12 cellular contexts compared by ENCODE assay signal in genomic region chr15:71329041-71329440, GRCh38.
DNase-seq lines count a peak whose midpoint lies in the region; ATAC-seq, FAIRE-seq and TF ChIP-seq lines count a peak whose summit lies in the region.
"Had no signal": no experiment of that assay in that cellular context is flagged by ENCODE, and none has a peak within 500 bp of the region (broad histone marks: within the 10 kb centered on the region; RNA-seq: fewer than 3 reads in every experiment).

No MANE protein-coding gene starts in this region.

- TF ChIP-seq RAD21 in HCT116 (IDR thresholded peaks at IDR 0.05; ENCODE audit: low read depth) = no peak

- POLR2A ChIA-PET in HCT116 (lab: Charles Lee) = no interaction called here

- BruUV-seq in HCT116 (replicated peaks; lab: Mats Ljungman, UMichigan) = no TSS peak

- no peaks in the 10 kb centered on the region for H3K79me2 ChIP-seq in HCT116 (ENCODE audit: insufficient read depth, low read length)

- H3K4me2 ChIP-seq in HCT116 (ENCODE audit: low read length) = peak overlapping the region; percentile 43

- TF ChIP-seq POLR2A in HCT116 (IDR thresholded peaks at IDR 0.05; ENCODE audit: borderline replicate concordance, extremely low read depth, insufficient read depth, insufficient read length) (no peak), gastrocnemius medialis (IDR thresholded peaks at IDR 0.05) (no peak)

- TF ChIP-seq CTCF in HCT116 (IDR thresholded peaks at IDR 0.05 in 2 of 3, conservative IDR thresholded peaks at IDR 0.05 in 1 of 3; ENCODE audit: borderline replicate concordance in 1 of 3, insufficient read depth in 1 of 3, low read depth in 2 of 3, low read length in 2 of 3) (no peak), kidney (IDR thresholded peaks at IDR 0.05; ENCODE audit: borderline replicate concordance, extremely low read depth, insufficient read depth) (no peak), gastrocnemius medialis (IDR thresholded peaks at IDR 0.05 in 4 of 5, conservative IDR thresholded peaks at IDR 0.05 in 1 of 5) (no peak)

- H3K4me1 ChIP-seq in HCT116 (ENCODE audit: control insufficient read depth in 1 of 2, insufficient read depth in 2 of 2, low read length in 2 of 2) = peaks cover 19 to 32% of the 10 kb centered on the region in 2 experiments
- H3K4me1 ChIP-seq in kidney (ENCODE audit: control insufficient read depth in 1 of 2, insufficient read depth in 1 of 2, low read depth in 1 of 2, low read length in 2 of 2) = peaks cover 12 to 38% of the 10 kb centered on the region in 2 donors
- H3K4me1 ChIP-seq in gastrocnemius medialis = peaks cover 18 to 31% of the 10 kb centered on the region in 2 donors

- no peaks in the 10 kb centered on the region for H3K9me2 ChIP-seq in HCT116 (ENCODE audit: insufficient read depth)

- H3K27ac ChIP-seq in HCT116 (ENCODE audit: low read depth, low read length) = no peak overlapping the region
- H3K27ac ChIP-seq in kidney (ENCODE audit: low read depth in 2 of 2, low read length in 2 of 2) = peak overlapping the region; percentile 72 to 90
- H3K27ac ChIP-seq in gastrocnemius medialis = peak overlapping the region; percentile 67 to 83 (median 74)

- H3K9ac ChIP-seq in HCT116 (ENCODE audit: low read length) (no peak overlapping the region), kidney (ENCODE audit: low read length in 2 of 2) (peak overlapping the region in 1 of 2 donors; percentile 20)

- FAIRE-seq in kidney (lab: Jason Lieb, UNC) = no peak

- intact Hi-C loops in HCT116 (cut with micrococcal nuclease) = no loop called here
- intact Hi-C loops in kidney (cut with DNase I) = no loop called here
- intact Hi-C loops in gastrocnemius medialis (cut with DNase I; ENCODE audit: low total_unique reads) = loop anchor here (2.0 to 5.0 kb wide), 4 partner anchors 52 to 214 kb away; partner anchors contain the start of gene THSD4

- H3K27me3 ChIP-seq in HCT116 (ENCODE audit: insufficient read depth, low read length) (no peaks in the 10 kb centered on the region), gastrocnemius medialis (no peaks in the 10 kb centered on the region)

- H3K4me3 ChIP-seq in HCT116 (replicated peaks in 1 of 2; ENCODE audit: low read depth in 1 of 2, low read length in 2 of 2) (no peak overlapping the region), kidney (ENCODE audit: low read length in 2 of 2) (no peak overlapping the region), gastrocnemius medialis (no peak overlapping the region)

- CTCF ChIA-PET in HCT116 (lab: Charles Lee) = no interaction called here

- H3K36me3 ChIP-seq in HCT116 (ENCODE audit: control insufficient read depth in 1 of 2, insufficient read depth in 2 of 2, low read length in 2 of 2) = no peaks in the 10 kb centered on the region
- no peaks in the 10 kb centered on the region for H3K36me3 ChIP-seq in kidney (ENCODE audit: control insufficient read depth in 1 of 2, insufficient read depth in 2 of 2, low read length in 2 of 2)
- H3K36me3 ChIP-seq in gastrocnemius medialis = no peaks in the 10 kb centered on the region

- H2AFZ ChIP-seq in HCT116 (ENCODE audit: low read depth, low read length, poor library complexity, severe bottlenecking) = no peak overlapping the region

- H3K9me3 ChIP-seq in HCT116 (ENCODE audit: control insufficient read depth in 1 of 2, insufficient read depth in 1 of 2, low read depth in 1 of 2, low read length in 2 of 2) (no peaks in the 10 kb centered on the region), kidney (ENCODE audit: control insufficient read depth in 1 of 2, low read length in 2 of 2) (no peaks in the 10 kb centered on the region), gastrocnemius medialis (no peaks in the 10 kb centered on the region)

- no peaks in the 10 kb centered on the region for H4K20me1 ChIP-seq in HCT116 (ENCODE audit: insufficient read depth)

- RAD21 ChIA-PET in HCT116 (lab: Charles Lee; ENCODE audit: low non-redundant PET in 1 of 2, low total read pairs in 2 of 2, uncharacterized antibody in 2 of 2, unreplicated experiment in 2 of 2) = no interaction called here

- ATAC-seq in HCT116 (peak; percentile 37; the same call in 1 of the 2 replicates), gastrocnemius medialis (peak; percentile 34 to 38)
- ATAC-seq: T-cell had no signal

- in situ Hi-C loops in gastrocnemius medialis (cut with MboI; ENCODE audit: low sequenced_read_pairs in 4 of 4) = loop anchor here in 1 of 4 donors (25.0 kb wide), 1 partner anchor 217 kb away; the partner anchor contains the start of gene THSD4

- DNase-seq in HCT116 (ENCODE audit: low read depth, low spot score) (no peak), dermis blood vessel endothelial cell (peak; percentile 7), kidney (peak; percentile 91), gastrocnemius medialis (no peak), occipital lobe (lab: John Stamatoyannopoulos, UW) (no peak), NCI-H1694 (lab: John Stamatoyannopoulos, UW) (no peak), NCI-H446 treated with DMSO at 0.1 percent for 48 hours (lab: John Stamatoyannopoulos, UW) (no peak), DMS 273 treated with DMSO at 0.1 percent for 48 hours (lab: John Stamatoyannopoulos, UW) (no peak)
- DNase-seq: activated CD4-positive, alpha-beta T cell treated with anti-CD3 and anti-CD28 coated beads, Interleukin-2, amount 10 ng/mL, durations not matched to agents 7 days and 5 days; hippocampal formation; naive B cell; T-cell had no signal

TF ChIP-seq in HCT116, 20 proteins besides CTCF, POLR2A, EP300 and RAD21:
- TF ChIP-seq ELF1 (IDR thresholded peaks at IDR 0.05; ENCODE audit: borderline replicate concordance, low read depth) = no peak
- TF ChIP-seq EZH2 (IDR thresholded peaks at IDR 0.05) = no peak
- no peak for TF ChIP-seq ATF3 (IDR thresholded peaks at IDR 0.05)
- TF ChIP-seq SRF (IDR thresholded peaks at IDR 0.05; ENCODE audit: low read depth) = no peak
- no peak for TF ChIP-seq CEBPB (IDR thresholded peaks at IDR 0.05; ENCODE audit: low read depth)
- TF ChIP-seq ZNF274 (IDR thresholded peaks at IDR 0.05; ENCODE audit: low read depth, low read length) = no peak
- no peak for TF ChIP-seq SIN3A (IDR thresholded peaks at IDR 0.05; ENCODE audit: low read depth)
- no peak for TF ChIP-seq CBX3 (IDR thresholded peaks at IDR 0.05; ENCODE audit: low read depth)
- TF ChIP-seq ZBTB33 (IDR thresholded peaks at IDR 0.05; ENCODE audit: extremely low read depth, insufficient replicate concordance, low read length) = no peak
- no peak for TF ChIP-seq JUND (IDR thresholded peaks at IDR 0.05)

Comparison
In these comparisons a context has a peak if more than half of its experiments do, and no peak if none do; other contexts are left out.
1. DNase-seq: peak in dermis blood vessel endothelial cell (single experiment) and kidney (single experiment); none in HCT116 (single experiment), gastrocnemius medialis (0 of 2), occipital lobe (single experiment), NCI-H1694 (single experiment), NCI-H446 treated with DMSO at 0.1 percent for 48 hours (single experiment) and DMS 273 treated with DMSO at 0.1 percent for 48 hours (single experiment).